Comparison of ENCODE assay signal across 7 cellular contexts in genomic region chr5:37837101-37838032, GRCh38. TPM values are rescaled to one million over a fixed set of nuclear protein-coding genes. Genes with fewer than 3 reads are reported as not detected.
A peak's percentile ranks its signal among the peaks of the same experiment; 100 is the strongest.
DNase-seq lines count a peak whose midpoint lies in the region; ATAC-seq and TF ChIP-seq lines count a peak whose summit lies in the region.

No MANE protein-coding gene starts in this region.

- H3K4me3 ChIP-seq in GM12875 (ENCODE audit: low read depth, low read length) (peak overlapping the region; percentile 15), epithelial cell of esophagus (ENCODE audit: low read length) (peak overlapping the region; percentile 32), mucosa of descending colon (no peak overlapping the region)

- TF ChIP-seq CTCF in GM12875 (IDR thresholded peaks at IDR 0.05; ENCODE audit: borderline replicate concordance, insufficient read depth, low read depth, low read length) (peak; percentile 87), epithelial cell of esophagus (IDR thresholded peaks at IDR 0.05; ENCODE audit: insufficient read depth, low read depth, low read length, missing control alignments) (peak; percentile 83), mucosa of descending colon (IDR thresholded peaks at IDR 0.05) (peak; percentile 48)

- no peaks in the 10 kb centered on the region for H3K9me3 ChIP-seq in mucosa of descending colon

- DNase-seq in NCI-H2081 (lab: John Stamatoyannopoulos, UW), result peak; percentile 64 to 73
- peak; percentile 16 to 55 for DNase-seq in activated CD4-positive, alpha-beta T cell treated with anti-CD3 and anti-CD28 coated beads, Interleukin-2, amount 50 U/mL, for 24 hours (ENCODE audit: low read depth in 1 of 2, low spot score in 1 of 2)
- DNase-seq in epithelial cell of esophagus (ENCODE audit: low read depth), result peak; percentile 80
- DNase-seq in mucosa of descending colon, result peak in 2 of 3 donors; percentile 69 to 76
- DNase-seq in stimulated activated CD8-positive, alpha-beta memory T cell treated with anti-CD3 and anti-CD28 coated beads, Interleukin-7, amount 100 ng/mL, for 24 hours (ENCODE audit: low read depth), result peak; percentile 55

- H3K4me1 ChIP-seq in mucosa of descending colon (ENCODE audit: low read depth), result peaks cover 6% of the 10 kb centered on the region

- intact Hi-C loops in mucosa of descending colon (cut with DNase I, micrococcal nuclease), result no loop called here

- H3K36me3 ChIP-seq in mucosa of descending colon (ENCODE audit: low read depth), result no peaks in the 10 kb centered on the region

- ATAC-seq in HG02588 (IDR thresholded peaks at IDR 0.05; ENCODE audit: unreplicated experiment) (peak; percentile 63), mucosa of descending colon (peak; percentile 56)

RNA-seq across cellular contexts. Expression of gene GDNF, which starts 2.5 kb away (rescaled TPM):
- total RNA-seq in mucosa of descending colon, result 10 to 100 TPM in 1 of 3 donors, under 1 TPM in 2; 0.64 to 17.3 (median 0.94) TPM
